Comparison of ENCODE assay signal across 8 cellular contexts in the genomic region with DNA sequence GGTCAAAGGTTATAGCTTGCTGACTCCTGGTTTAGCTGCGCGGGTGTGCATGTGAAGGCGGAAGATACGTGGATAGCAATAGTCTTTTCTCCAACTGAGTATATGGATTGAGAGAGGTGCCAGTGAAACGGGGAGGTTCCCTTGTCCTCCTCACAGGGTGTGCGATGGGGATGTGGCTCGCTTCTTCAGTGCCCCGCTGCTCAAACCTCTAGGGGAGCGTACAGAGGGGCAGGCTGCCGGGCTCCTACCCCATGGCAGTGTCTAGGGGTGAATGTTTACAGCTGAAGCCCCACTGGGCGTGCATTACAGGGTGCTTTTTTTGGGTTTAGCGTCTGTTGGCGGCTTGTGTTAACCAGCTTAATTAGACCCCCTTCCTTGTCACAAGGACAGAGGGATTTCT.
"Had no signal": no experiment of that assay in that cellular context is flagged by ENCODE, and none has a peak within 500 bp of the region (broad histone marks: within the 10 kb centered on the region; RNA-seq: fewer than 3 reads in every experiment).

No MANE protein-coding gene starts in this region.

- H3K4me1 ChIP-seq: HAP-1 had no signal

- H3K27ac ChIP-seq: GM23248 had no signal

- H3K4me3 Mint-ChIP-seq: GM23338, H9, HFFc6 had no signal

- H3K36me3 ChIP-seq: HAP-1 had no signal

- H3K4me3 ChIP-seq: GM23248, GM23338, HAP-1 had no signal

- H3K9me3 ChIP-seq: HAP-1 had no signal

- H3K9me3 Mint-ChIP-seq: GM23338, H9 had no signal

- H3K27ac Mint-ChIP-seq: GM23338, H9, HFFc6 had no signal

- DNase-seq: GM23248, GOT3, H7, H9, HCEC 1CT, HFFc6 had no signal
